Comparison of ENCODE assay signal across 21 cellular contexts in genomic region chr2:75592888-75593287, GRCh38. TPM values are rescaled to one million over a fixed set of nuclear protein-coding genes. Genes with fewer than 3 reads are reported as not detected.
"Had no signal": no experiment of that assay in that cellular context is flagged by ENCODE, and none has a peak within 500 bp of the region (broad histone marks: within the 10 kb centered on the region; RNA-seq: fewer than 3 reads in every experiment).

No MANE protein-coding gene starts in this region.

- DNase-seq: activated CD4-positive, alpha-beta T cell treated with anti-CD3 and anti-CD28 coated beads for 36 hours; activated CD4-positive, alpha-beta T cell treated with anti-CD3 and anti-CD28 coated beads, Interleukin-2, amount 50 U/mL, for 48 hours; activated gamma-delta T cell; adrenal gland; dermis blood vessel endothelial cell; effector memory CD4-positive, alpha-beta T cell; foreskin fibroblast; hippocampal formation; islet precursor cell; stimulated activated naive CD4-positive, alpha-beta T cell; thyroid gland had no signal

- H3K9me3 ChIP-seq: adrenal gland, neutrophil, thyroid gland had no signal

- H3K4me1 ChIP-seq: parathyroid adenoma, thyroid gland had no signal

- H2AFZ ChIP-seq: parathyroid adenoma had no signal

- ATAC-seq: left lobe of liver; natural killer cell treated with Interleukin-12 subunit alpha and Interleukin-12 subunit beta and Interleukin-15 and Interleukin-18, amount 100 ng/mL, for 72 hours; sciatic nerve; WTC11 had no signal

- H3K79me2 ChIP-seq: parathyroid adenoma had no signal

- H3K27me3 ChIP-seq: adrenal gland, cardiac muscle cell, neutrophil, thyroid gland had no signal

- H3K36me3 ChIP-seq: adrenal gland, cardiac muscle cell, neutrophil, thyroid gland had no signal

- H3K4me3 ChIP-seq: adrenal gland, cardiac muscle cell, lung, thyroid gland had no signal

- H3K9ac ChIP-seq: parathyroid adenoma had no signal

- FAIRE-seq: endothelial cell of umbilical vein, TTC549 had no signal

- H3K27ac ChIP-seq: adrenal gland, cardiac muscle cell, neutrophil, parathyroid adenoma, thyroid gland had no signal

RNA-seq across cellular contexts. Expression of gene EVA1A, which starts 32.1 kb away (rescaled TPM):
- total RNA-seq: natural killer cell treated with Interleukin-12 subunit alpha and Interleukin-12 subunit beta and Interleukin-15 and Interleukin-18, amount 100 ng/mL, for 72 hours had no signal
